1 cellular context compared by ENCODE assay signal in genomic region chr1:43763497-43763973, GRCh38.
TF ChIP-seq lines count a peak whose summit lies in the region.

No MANE protein-coding gene starts in this region.

TF ChIP-seq in SK-N-SH, 30 proteins besides CTCF, POLR2A, EP300 and RAD21 (continued from another document):
- TF ChIP-seq REST (IDR thresholded peaks at IDR 0.05; ENCODE audit: low read depth, low read length) (no peak), SIN3A (IDR thresholded peaks at IDR 0.05; ENCODE audit: borderline replicate concordance, low read depth, low read length) (0 out of 2 replicates have a peak, but pooled peaks have one; percentile 37), GATA2 (CRISPR knock-in tag; IDR thresholded peaks at IDR 0.05) (no peak), PBX3 (IDR thresholded peaks at IDR 0.05) (no peak), SMC3 (IDR thresholded peaks at IDR 0.05; ENCODE audit: low read depth, low read length) (peak; percentile 99), FOSL2 (IDR thresholded peaks at IDR 0.05; ENCODE audit: borderline replicate concordance, low read depth) (no peak), IRF3 (IDR thresholded peaks at IDR 0.05; ENCODE audit: low read depth, low read length) (no peak; the same call in 1 of the 2 replicates), RCOR1 (IDR thresholded peaks at IDR 0.05; ENCODE audit: low read length) (peak; percentile 46; the same call in 1 of the 2 replicates), TCF12 (IDR thresholded peaks at IDR 0.05) (no peak)
